In genomic region chr4:84578540-84579409, GRCh38 we compare ENCODE assay signal across 9 cellular contexts. TPM values are rescaled to one million over a fixed set of nuclear protein-coding genes. Genes with fewer than 3 reads are reported as not detected.
DNase-seq lines count a peak whose midpoint lies in the region; ATAC-seq and TF ChIP-seq lines count a peak whose summit lies in the region.
"Had no signal": no experiment of that assay in that cellular context is flagged by ENCODE, and none has a peak within 500 bp of the region (broad histone marks: within the 10 kb centered on the region; RNA-seq: fewer than 3 reads in every experiment).

No MANE protein-coding gene starts in this region.

- no peaks in the 10 kb centered on the region for H3K4me1 ChIP-seq in breast epithelium

- peaks cover 13% of the 10 kb centered on the region for H3K4me1 Mint-ChIP-seq in MCF 10A (ENCODE audit: insufficient read depth, unreplicated experiment)

- H3K27me3 Mint-ChIP-seq in MCF 10A (ENCODE audit: insufficient read depth, unreplicated experiment): no peaks in the 10 kb centered on the region

- CTCF ChIA-PET in MCF 10A (lab: Yijun Ruan, JAX): interaction anchor here (0.6 to 2.7 kb wide), 30 partner anchors 9 to 913 kb away, joined by 3 to 22 read pairs (median 4); partner anchors contain the start of gene WDFY3

- no peaks in the 10 kb centered on the region for H3K9me3 Mint-ChIP-seq in MCF 10A (ENCODE audit: unreplicated experiment)
- H3K9me3 Mint-ChIP-seq: stimulated activated naive CD8-positive, alpha-beta T cell treated with anti-CD3 and anti-CD28 coated beads, Interleukin-15, Interleukin-2, amounts not matched to agents 100 ng/mL and 50 ng/mL, for 24 hours had no signal

- H3K27ac ChIP-seq in breast epithelium: peak overlapping the region in 1 of 2 donors; percentile 40

- H3K27me3 ChIP-seq in breast epithelium: no peaks in the 10 kb centered on the region

- H3K9me3 ChIP-seq in breast epithelium: no peaks in the 10 kb centered on the region

- DNase-seq in MCF 10A (ENCODE audit: unreplicated experiment) (peak; percentile 67), breast epithelium (ENCODE audit: low spot score in 2 of 2) (no peak), NCI-H345 treated with DMSO at 0.1 percent for 48 hours (lab: John Stamatoyannopoulos, UW; ENCODE audit: unreplicated experiment) (peak; percentile 1), cerebellar cortex (ENCODE audit: low spot score) (peak; percentile 33), midbrain (lab: John Stamatoyannopoulos, UW) (peak; percentile 37), OCI-M2 (lab: John Stamatoyannopoulos, UW; ENCODE audit: unreplicated experiment) (no peak)

- TF ChIP-seq CTCF in MCF 10A (IDR thresholded peaks at IDR 0.05; ENCODE audit: unreplicated experiment) (peak; percentile 48), breast epithelium (IDR thresholded peaks at IDR 0.05) (peak in 1 of 3 donors; percentile 15)

- no peak overlapping the region for H3K27ac Mint-ChIP-seq in MCF 10A (ENCODE audit: low read depth, unreplicated experiment)
- H3K27ac Mint-ChIP-seq: stimulated activated naive CD8-positive, alpha-beta T cell treated with anti-CD3 and anti-CD28 coated beads, Interleukin-15, Interleukin-2, amounts not matched to agents 100 ng/mL and 50 ng/mL, for 24 hours had no signal

- intact Hi-C loops in MCF 10A (cut with micrococcal nuclease) (loop anchor here (1.0 to 2.0 kb wide), 3 partner anchors 172 to 393 kb away; no protein-coding TSS in a partner anchor), breast epithelium (cut with DNase I; ENCODE audit: low total_unique reads) (no loop called here)

- POLR2A ChIA-PET in MCF 10A (lab: Yijun Ruan, JAX): interaction anchor here (0.9 to 2.8 kb wide), 7 partner anchors 52 to 392 kb away, joined by 3 to 20 read pairs (median 6); partner anchors contain the start of gene WDFY3

- no peaks in the 10 kb centered on the region for H3K36me3 ChIP-seq in breast epithelium

- ATAC-seq in HG02678 (IDR thresholded peaks at IDR 0.05; ENCODE audit: unreplicated experiment) (no peak), HG03139 (IDR thresholded peaks at IDR 0.05; ENCODE audit: unreplicated experiment) (no peak)

- no peak for TF ChIP-seq POLR2A in breast epithelium (IDR thresholded peaks at IDR 0.05)

- H3K4me3 ChIP-seq in breast epithelium: no peak overlapping the region

- no TSS peak for BruUV-seq in MCF 10A (replicated peaks; lab: Mats Ljungman, UMichigan)

- H3K4me3 Mint-ChIP-seq in MCF 10A (ENCODE audit: unreplicated experiment): no peak overlapping the region
- H3K4me3 Mint-ChIP-seq: stimulated activated naive CD8-positive, alpha-beta T cell treated with anti-CD3 and anti-CD28 coated beads, Interleukin-15, Interleukin-2, amounts not matched to agents 100 ng/mL and 50 ng/mL, for 24 hours had no signal

- H3K36me3 Mint-ChIP-seq in MCF 10A (ENCODE audit: insufficient read depth, unreplicated experiment): no peaks in the 10 kb centered on the region

RNA-seq across cellular contexts. Expression of gene CDS1, which starts 4.2 kb away (rescaled TPM):
- total RNA-seq in MCF 10A (2022): 10.3 and 11.5 TPM in 2 replicates
- total RNA-seq in breast epithelium: 10 to 100 TPM in 1 of 3 donors, 1 to 10 TPM in 2; 1.1 to 29.6 (median 9.8) TPM

Comparison
In these comparisons a context has a peak if more than half of its experiments do, and no peak if none do; other contexts are left out.
1. DNase-seq: peak in MCF 10A (single experiment), NCI-H345 treated with DMSO at 0.1 percent for 48 hours (single experiment), cerebellar cortex (single experiment) and midbrain (single experiment); none in breast epithelium (0 of 2) and OCI-M2 (single experiment).